ENCODE assay signal across 22 cellular contexts in genomic region chr13:49452725-49453457, GRCh38.
"Had no signal": no experiment of that assay in that cellular context is flagged by ENCODE, and none has a peak within 500 bp of the region (broad histone marks: within the 10 kb centered on the region; RNA-seq: fewer than 3 reads in every experiment).

No MANE protein-coding gene starts in this region.

- DNase-seq: activated CD4-positive, alpha-beta memory T cell treated with anti-CD3 and anti-CD28 coated beads, Interleukin-2, amount 10 ng/mL, durations not matched to agents 7 days and 5 days; activated CD4-positive, alpha-beta T cell treated with anti-CD3 and anti-CD28 coated beads, Interleukin-2, amount 50 U/mL, for 1 hour; activated CD4-positive, CD25-positive, alpha-beta regulatory T cell; activated gamma-delta T cell treated with Interleukin-2 at 50 U/mL for 16 hours; activated T-cell treated with anti-CD3 and anti-CD28 coated beads, Interleukin-2, amount 50 U/mL, for 72 hours; amygdala; cerebellar nuclear complex; MM.1S; NCI-H1105; NCI-H146; NCI-H187 treated with DMSO at 0.1 percent for 48 hours; NCI-H2081 treated with DMSO at 0.1 percent for 48 hours; NCI-H2171; NCI-H345; NCI-H510A; NCI-H526 treated with DMSO at 0.1 percent for 48 hours; NCI-H82; SIG-M5; T-helper 2 cell; T1000 had no signal

- H3K27me3 Mint-ChIP-seq: activated CD4-positive, alpha-beta memory T cell treated with anti-CD3 and anti-CD28 coated beads, Interleukin-2, amount 10 ng/mL, durations not matched to agents 7 days and 5 days; activated naive CD4-positive, alpha-beta T cell treated with anti-CD3 and anti-CD28 coated beads, Interleukin-2, amount 50 U/mL, for 24 hours had no signal

- H3K4me3 Mint-ChIP-seq: activated CD4-positive, alpha-beta memory T cell treated with anti-CD3 and anti-CD28 coated beads, Interleukin-2, amount 10 ng/mL, durations not matched to agents 7 days and 5 days; activated naive CD4-positive, alpha-beta T cell treated with anti-CD3 and anti-CD28 coated beads, Interleukin-2, amount 50 U/mL, for 24 hours; activated T-cell treated with anti-CD3 and anti-CD28 coated beads, Interleukin-2, amount 50 U/mL, for 72 hours had no signal

- H3K9me3 Mint-ChIP-seq: activated CD4-positive, alpha-beta memory T cell treated with anti-CD3 and anti-CD28 coated beads, Interleukin-2, amount 10 ng/mL, durations not matched to agents 7 days and 5 days; activated naive CD4-positive, alpha-beta T cell treated with anti-CD3 and anti-CD28 coated beads, Interleukin-2, amount 50 U/mL, for 24 hours; activated T-cell treated with anti-CD3 and anti-CD28 coated beads, Interleukin-2, amount 50 U/mL, for 72 hours; activated T-helper 2 cell treated with anti-CD3 and anti-CD28 coated beads, Interferon-gamma antibody, Interleukin-2, Interleukin-4, amounts not matched to agents 10 μg/mL and 5 μg/mL and 100 μg/mL, durations not matched to agents 14 hours and 24 hours and 36 hours had no signal

- H3K27ac Mint-ChIP-seq: activated CD4-positive, alpha-beta memory T cell treated with anti-CD3 and anti-CD28 coated beads, Interleukin-2, amount 10 ng/mL, durations not matched to agents 7 days and 5 days; activated naive CD4-positive, alpha-beta T cell treated with anti-CD3 and anti-CD28 coated beads, Interleukin-2, amount 50 U/mL, for 24 hours; activated T-cell treated with anti-CD3 and anti-CD28 coated beads, Interleukin-2, amount 50 U/mL, for 72 hours; activated T-helper 2 cell treated with anti-CD3 and anti-CD28 coated beads, Interferon-gamma antibody, Interleukin-2, Interleukin-4, amounts not matched to agents 10 μg/mL and 5 μg/mL and 100 μg/mL, durations not matched to agents 14 hours and 24 hours and 36 hours had no signal

- ATAC-seq: activated T-cell treated with anti-CD3 and anti-CD28 coated beads, Interleukin-2, amount 50 U/mL, for 72 hours had no signal
